8 cellular contexts compared by ENCODE assay signal in the genomic region with DNA sequence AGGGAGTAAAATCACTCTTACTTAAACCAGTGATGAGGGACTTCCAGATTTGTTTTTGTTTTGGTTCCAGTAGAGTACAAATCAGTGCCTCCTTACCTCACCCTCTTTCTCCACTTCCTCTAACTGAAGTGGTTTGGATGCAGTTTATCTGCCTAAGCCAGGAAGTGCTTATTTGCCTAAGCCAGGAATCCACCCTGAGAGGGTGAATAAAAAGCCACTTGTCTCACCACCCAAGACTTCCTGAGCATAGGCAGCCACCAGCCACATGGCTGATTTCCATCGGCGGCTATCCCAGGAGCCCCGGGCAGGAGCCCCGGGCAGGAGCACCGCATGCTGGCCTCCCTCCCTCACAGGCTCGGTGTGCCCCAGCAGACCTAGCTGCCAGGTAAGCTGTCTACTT. TPM values are rescaled to one million over a fixed set of nuclear protein-coding genes. Genes with fewer than 3 reads are reported as not detected.
DNase-seq lines count a peak whose midpoint lies in the region; ATAC-seq and TF ChIP-seq lines count a peak whose summit lies in the region.

No MANE protein-coding gene starts in this region.

- H3K18ac ChIP-seq in neuronal stem cell (ENCODE audit: low read length), result no peak overlapping the region

- no peak for TF ChIP-seq POLR2A in erythroblast (IDR thresholded peaks at IDR 0.05; ENCODE audit: low read length)

- peak overlapping the region; percentile 66 for H3K27ac ChIP-seq in brain microvascular endothelial cell
- peak overlapping the region; percentile 89 for H3K27ac ChIP-seq in psoas muscle
- no peak overlapping the region for H3K27ac ChIP-seq in neuronal stem cell (replicated peaks; ENCODE audit: low read length)

- in situ Hi-C loops in brain microvascular endothelial cell (cut with HindIII; ENCODE audit: low pct_ligation_motif_present, low sequenced_read_pairs), result no loop called here

- no peak for TF ChIP-seq CTCF in brain microvascular endothelial cell (IDR thresholded peaks at IDR 0.05; ENCODE audit: low read depth, low read length, missing control alignments)
- no peak for TF ChIP-seq CTCF in psoas muscle (IDR thresholded peaks at IDR 0.05)

- H2AK5ac ChIP-seq in neuronal stem cell (ENCODE audit: low read depth, low read length), result no peak overlapping the region

- ATAC-seq in psoas muscle, result peak; percentile 62 to 91 (median 85)

- peak; percentile 19 to 25 for DNase-seq in NCI-H524 (lab: John Stamatoyannopoulos, UW)
- DNase-seq in NCI-H524 treated with DMSO at 0.1 percent for 48 hours (lab: John Stamatoyannopoulos, UW), result no peak
- peak; percentile 81 for DNase-seq in MG63
- peak; percentile 41 for DNase-seq in brain microvascular endothelial cell
- peak in 1 of 2 donors; percentile 72 for DNase-seq in psoas muscle
- no peak for DNase-seq in erythroblast (lab: John Stamatoyannopoulos, UW)
- no peak for DNase-seq in SIG-M5 (lab: John Stamatoyannopoulos, UW)
- no peak for DNase-seq in neuronal stem cell (ENCODE audit: low spot score)

- no peak overlapping the region for H3K23ac ChIP-seq in neuronal stem cell (ENCODE audit: low read depth, low read length, poor library complexity)

- H2BK120ac ChIP-seq in neuronal stem cell (ENCODE audit: low read depth, low read length), result no peak overlapping the region

- H2BK12ac ChIP-seq in neuronal stem cell (ENCODE audit: low read length), result no peak overlapping the region

- H3K4me3 ChIP-seq in MG63 (0 out of 2 replicates have a peak overlapping the region, but pooled peaks have one; percentile 2), brain microvascular endothelial cell (ENCODE audit: low read depth, low read length) (no peak overlapping the region), psoas muscle (no peak overlapping the region), neuronal stem cell (ENCODE audit: low read length in 2 of 2) (no peak overlapping the region)

- H3K4me1 ChIP-seq in psoas muscle, result peaks cover 37% of the 10 kb centered on the region
- H3K4me1 ChIP-seq in neuronal stem cell (ENCODE audit: control insufficient read depth in 2 of 2, insufficient read depth in 1 of 2, low read depth in 1 of 2, low read length in 2 of 2), result peaks cover 0 to 11% of the 10 kb centered on the region in 2 donors

- intact Hi-C loops in psoas muscle (cut with DNase I), result no loop called here

- peaks cover 64% of the 10 kb centered on the region for H3K36me3 ChIP-seq in MG63
- no peaks in the 10 kb centered on the region for H3K36me3 ChIP-seq in brain microvascular endothelial cell (replicated peaks)
- no peaks in the 10 kb centered on the region for H3K36me3 ChIP-seq in psoas muscle (ENCODE audit: insufficient read depth in 1 of 2, low read depth in 1 of 2)
- peaks cover 0 to 35% of the 10 kb centered on the region in 2 donors for H3K36me3 ChIP-seq in neuronal stem cell (replicated peaks in 1 of 2; ENCODE audit: control insufficient read depth in 2 of 2, insufficient read depth in 2 of 2, low read length in 2 of 2)

- no peak overlapping the region for H4K91ac ChIP-seq in neuronal stem cell (ENCODE audit: low read depth, low read length, poor library complexity)

- WGBS in psoas muscle, 3 donors, result 22 to 41% (median 33%) methylated on average over 6 of the region's 6 CpGs
- WGBS in neuronal stem cell (ENCODE audit: extremely low coverage in 2 of 2, insufficient read length in 2 of 2, insufficient replicate concordance in 1 of 2), 2 donors, result no CpG with 5 or more reads among the region's 6 CpGs

- H3K4me2 ChIP-seq in neuronal stem cell (ENCODE audit: insufficient read depth, low read length, poor library complexity, severe bottlenecking), result no peak overlapping the region

- no peak overlapping the region for H2AFZ ChIP-seq in neuronal stem cell (ENCODE audit: low read length)

- no peak overlapping the region for H2BK5ac ChIP-seq in neuronal stem cell (ENCODE audit: low read length)

- H2BK15ac ChIP-seq in neuronal stem cell (ENCODE audit: low read length), result no peak overlapping the region

- H3K14ac ChIP-seq in neuronal stem cell (ENCODE audit: low read length), result no peak overlapping the region

- no peaks in the 10 kb centered on the region for H3K79me1 ChIP-seq in neuronal stem cell (ENCODE audit: low read depth, low read length)

- no peak overlapping the region for H3K9ac ChIP-seq in neuronal stem cell (ENCODE audit: low read depth, low read length, poor library complexity)

- H3K9me3 ChIP-seq in MG63 (no peaks in the 10 kb centered on the region), psoas muscle (no peaks in the 10 kb centered on the region), neuronal stem cell (replicated peaks in 1 of 2; ENCODE audit: control insufficient read depth in 2 of 2, insufficient read depth in 1 of 2, low read depth in 1 of 2, low read length in 2 of 2) (no peaks in the 10 kb centered on the region)

- H3K4ac ChIP-seq in neuronal stem cell (ENCODE audit: low read length), result no peak overlapping the region

- H3K27me3 ChIP-seq in MG63 (no peaks in the 10 kb centered on the region), brain microvascular endothelial cell (replicated peaks) (no peaks in the 10 kb centered on the region), psoas muscle (ENCODE audit: insufficient read depth in 3 of 3, low read length in 2 of 3) (no peaks in the 10 kb centered on the region), neuronal stem cell (ENCODE audit: control insufficient read depth in 3 of 3, insufficient read depth in 3 of 3, low read depth in 1 of 3, low read length in 3 of 3) (no peaks in the 10 kb centered on the region)

- no peak overlapping the region for H4K8ac ChIP-seq in neuronal stem cell (ENCODE audit: low read depth, low read length)

RNA-seq across cellular contexts. Expression of a gene that starts 12.0 kb away (rescaled TPM):
- total RNA-seq in MG63 (2014; rRNA removed; shearing (Covaris generic); ENCODE audit: low replicate concordance), result 40.1 and 48.0 TPM in 2 replicates
- total RNA-seq in psoas muscle, result 10 to 100 TPM in 2 of 4 donors, 1 to 10 TPM in 2; 7.9 to 29.6 (median 10.2) TPM
- polyA plus RNA-seq in psoas muscle, result 1 to 10 TPM; 1.6 to 3.2 (median 2.5) TPM
- polyA plus RNA-seq in neuronal stem cell (2013, experiment 1 of 2), result 4.7 TPM
- polyA plus RNA-seq in neuronal stem cell (2013, experiment 2 of 2), result 4.9 TPM

RNA-seq across cellular contexts. Expression of a gene that starts 45.7 kb away (rescaled TPM):
- 2.8 and 5.7 TPM in 2 replicates for total RNA-seq in MG63 (2014; rRNA removed; shearing (Covaris generic); ENCODE audit: low replicate concordance)
- total RNA-seq in psoas muscle, result 1 to 10 TPM; 1.4 to 6.2 (median 3.9) TPM
- polyA plus RNA-seq in psoas muscle, result 10 to 100 TPM in 1 of 3 donors, under 1 TPM in 2; 0.04 to 17.2 (median 0.31) TPM
- polyA plus RNA-seq in neuronal stem cell (2013, experiment 1 of 2), result not detected
- polyA plus RNA-seq in neuronal stem cell (2013, experiment 2 of 2), result not detected

Comparison
In these comparisons a context has a peak if more than half of its experiments do, and no peak if none do; other contexts are left out.
1. DNase-seq: peak in NCI-H524 (2 of 2), MG63 (single experiment) and brain microvascular endothelial cell (single experiment); none in NCI-H524 treated with DMSO at 0.1 percent for 48 hours (single experiment), erythroblast (0 of 2), SIG-M5 (single experiment) and neuronal stem cell (single experiment).